In the genomic region with DNA sequence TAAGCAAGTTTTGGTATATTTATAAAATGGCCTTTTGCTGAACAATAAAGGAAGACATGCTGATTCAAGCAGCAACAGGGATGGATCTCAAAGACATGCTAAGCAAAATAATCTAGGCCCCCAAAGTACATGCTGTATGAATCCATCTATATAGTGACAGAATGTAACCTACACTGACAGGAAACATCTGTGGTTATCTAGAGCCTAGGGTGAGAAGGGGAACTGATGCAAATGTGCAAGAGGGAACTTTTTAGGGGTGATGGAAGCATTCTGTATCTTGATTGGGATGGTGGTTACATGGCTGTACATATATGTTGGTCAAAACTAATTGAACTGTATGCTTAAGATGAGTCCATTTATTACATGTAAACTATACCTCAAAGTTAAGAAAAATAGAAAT, we compare ENCODE assay signal across 14 cellular contexts. TPM values are rescaled to one million over a fixed set of nuclear protein-coding genes. Genes with fewer than 3 reads are reported as not detected.
DNase-seq lines count a peak whose midpoint lies in the region; ATAC-seq and TF ChIP-seq lines count a peak whose summit lies in the region.
"Had no signal": no experiment of that assay in that cellular context is flagged by ENCODE, and none has a peak within 500 bp of the region (broad histone marks: within the 10 kb centered on the region; RNA-seq: fewer than 3 reads in every experiment).

No MANE protein-coding gene starts in this region.

- H3K9me3 Mint-ChIP-seq in activated B cell treated with CpG ODN at 0.5 μM for 24 hours, result no peaks in the 10 kb centered on the region

- DNase-seq in activated B cell treated with CpG ODN at 0.5 μM for 24 hours (no peak), NCI-H526 treated with DMSO at 0.1 percent for 48 hours (lab: John Stamatoyannopoulos, UW) (no peak)
- DNase-seq in activated CD4-positive, alpha-beta T cell treated with anti-CD3 and anti-CD28 coated beads for 4 hours, result no peak
- DNase-seq in activated CD8-positive, alpha-beta memory T cell treated with anti-CD3 and anti-CD28 coated beads, Interleukin-2, amount 50 U/mL, for 48 hours, result no peak
- DNase-seq: activated CD8-positive, alpha-beta memory T cell treated with anti-CD3 and anti-CD28 coated beads, Interleukin-2, amount 50 U/mL, for 4 hours; H7; heart left ventricle; NCI-H1694 treated with DMSO at 0.1 percent for 48 hours; stimulated activated CD4-positive, alpha-beta T cell treated with anti-CD3 and anti-CD28 coated beads, Interleukin-4, amount 100 ng/mL, for 4 hours; T-helper 17 cell had no signal

- intact Hi-C loops in activated B cell treated with CpG ODN at 0.5 μM for 24 hours (cut with micrococcal nuclease), result no loop called here

- no peak overlapping the region for H3K4me3 Mint-ChIP-seq in activated B cell treated with CpG ODN at 0.5 μM for 24 hours
- H3K4me3 Mint-ChIP-seq: T-helper 17 cell had no signal

- peak overlapping the region; percentile 10 for H3K27ac Mint-ChIP-seq in activated B cell treated with CpG ODN at 0.5 μM for 24 hours
- H3K27ac Mint-ChIP-seq: T-helper 17 cell had no signal

- CTCF ChIA-PET in activated B cell treated with CpG ODN at 0.5 μM for 24 hours (lab: Charles Lee), result interaction anchor here (1.3 to 3.0 kb wide), 3 partner anchors 13 to 174 kb away, joined by 3 to 8 read pairs (median 5); no protein-coding TSS in a partner anchor

- ATAC-seq in GM18498 (IDR thresholded peaks at IDR 0.05; ENCODE audit: unreplicated experiment) (peak; percentile 65), GM21360 (IDR thresholded peaks at IDR 0.05; ENCODE audit: unreplicated experiment) (peak; percentile 76), HG03108 (IDR thresholded peaks at IDR 0.05; ENCODE audit: unreplicated experiment) (peak; percentile 61), activated B cell treated with CpG ODN at 0.5 μM for 24 hours (ENCODE audit: low read depth) (peak; percentile 49), HG03097 (IDR thresholded peaks at IDR 0.05; ENCODE audit: low FRiP score, unreplicated experiment) (no peak)
- ATAC-seq: heart left ventricle, T-helper 17 cell had no signal

- no peak for TF ChIP-seq CTCF in activated B cell treated with CpG ODN at 0.5 μM for 24 hours (IDR thresholded peaks at IDR 0.05)

- H3K27me3 Mint-ChIP-seq in activated B cell treated with CpG ODN at 0.5 μM for 24 hours, result no peaks in the 10 kb centered on the region

- POLR2A ChIA-PET in activated B cell treated with CpG ODN at 0.5 μM for 24 hours (lab: Charles Lee), result no interaction called here

- peaks cover 14% of the 10 kb centered on the region for H3K4me1 Mint-ChIP-seq in activated B cell treated with CpG ODN at 0.5 μM for 24 hours
- H3K4me1 Mint-ChIP-seq: T-helper 17 cell had no signal

- H3K36me3 Mint-ChIP-seq in activated B cell treated with CpG ODN at 0.5 μM for 24 hours (ENCODE audit: low read depth), result no peaks in the 10 kb centered on the region

RNA-seq across cellular contexts. Expression of a gene that starts 24.2 kb away (rescaled TPM):
- total RNA-seq in activated B cell treated with CpG ODN at 0.5 μM for 24 hours, result not detected in 2 replicates

RNA-seq across cellular contexts. Expression of a gene that starts 43.2 kb away (rescaled TPM):
- 53.5 and 56.2 TPM in 2 replicates for total RNA-seq in activated B cell treated with CpG ODN at 0.5 μM for 24 hours
